ENCODE assay signal across 30 cellular contexts in the genomic region with DNA sequence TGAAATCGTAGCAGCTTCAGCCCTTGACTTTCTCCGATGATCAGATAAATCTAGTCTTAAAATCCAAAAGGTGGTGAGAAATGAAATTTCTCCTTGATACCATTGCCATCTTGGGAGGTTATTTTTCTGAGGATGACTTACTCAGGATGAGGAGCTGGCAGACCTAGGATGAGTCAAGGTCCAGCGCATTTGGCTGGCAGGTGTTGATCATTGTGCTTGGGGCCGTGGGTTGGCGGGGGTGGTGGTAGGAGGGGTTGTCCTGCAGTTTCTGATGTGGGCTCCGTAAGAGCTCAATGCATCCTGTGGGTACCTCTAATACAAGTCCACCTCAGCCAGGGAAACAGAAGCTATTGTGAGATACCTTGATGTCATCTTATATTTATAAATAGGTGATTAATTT.
"Had no signal": no experiment of that assay in that cellular context is flagged by ENCODE, and none has a peak within 500 bp of the region (broad histone marks: within the 10 kb centered on the region; RNA-seq: fewer than 3 reads in every experiment).

No MANE protein-coding gene starts in this region.

- H3K4me3 Mint-ChIP-seq: activated CD4-positive, alpha-beta T cell treated with anti-CD3 and anti-CD28 coated beads for 36 hours; activated naive CD8-positive, alpha-beta T cell; activated T-cell treated with anti-CD3 and anti-CD28 coated beads, Interleukin-2, amount 50 U/mL, for 4 hours; immature natural killer cell; memory B cell; natural killer cell treated with Interleukin-12 subunit alpha and Interleukin-12 subunit beta and Interleukin-15 and Interleukin-18, amount 100 ng/mL, for 72 hours; stimulated activated naive B cell treated with anti-CD40 and anti-IgM and Interleukin-4, amounts not matched to agents 10 μg/mL and 1 μg/mL and 100 μg/mL, for 72 hours; type B pancreatic cell; WTC11 had no signal

- H3K27me3 ChIP-seq: adrenal gland, ascending aorta, brain microvascular endothelial cell, hepatocyte, sigmoid colon, testis, vagina had no signal

- H3K36me3 Mint-ChIP-seq: immature natural killer cell; natural killer cell treated with Interleukin-12 subunit alpha and Interleukin-12 subunit beta and Interleukin-15 and Interleukin-18, amount 100 ng/mL, for 72 hours; stimulated activated naive B cell treated with anti-CD40 and anti-IgM and Interleukin-4, amounts not matched to agents 10 μg/mL and 1 μg/mL and 100 μg/mL, for 72 hours; type B pancreatic cell had no signal

- H3K27ac ChIP-seq: adrenal gland, ascending aorta, brain microvascular endothelial cell, hepatocyte, sigmoid colon, testis, vagina had no signal

- H3K9me3 ChIP-seq: adrenal gland, ascending aorta, sigmoid colon, testis, vagina had no signal

- H3K4me1 Mint-ChIP-seq: activated CD4-positive, alpha-beta T cell treated with anti-CD3 and anti-CD28 coated beads for 36 hours; immature natural killer cell; memory B cell; stimulated activated naive B cell treated with anti-CD40 and anti-IgM and Interleukin-4, amounts not matched to agents 10 μg/mL and 1 μg/mL and 100 μg/mL, for 72 hours had no signal

- H3K4me2 ChIP-seq: hepatocyte had no signal

- H3K27ac Mint-ChIP-seq: activated CD4-positive, alpha-beta T cell treated with anti-CD3 and anti-CD28 coated beads for 36 hours; activated naive CD8-positive, alpha-beta T cell; activated T-helper 2 cell treated with anti-CD3 and anti-CD28 coated beads, Interferon-gamma antibody, Interleukin-2, Interleukin-4, amounts not matched to agents 10 μg/mL and 5 μg/mL and 100 μg/mL, durations not matched to agents 14 hours and 24 hours and 36 hours; immature natural killer cell; memory B cell; natural killer cell treated with Interleukin-12 subunit alpha and Interleukin-12 subunit beta and Interleukin-15 and Interleukin-18, amount 100 ng/mL, for 72 hours; progenitor cell of endocrine pancreas; stimulated activated naive B cell treated with anti-CD40 and anti-IgM and Interleukin-4, amounts not matched to agents 10 μg/mL and 1 μg/mL and 100 μg/mL, for 72 hours; type B pancreatic cell; WTC11 had no signal

- H3K79me2 ChIP-seq: hepatocyte had no signal

- H3K4me1 ChIP-seq: adrenal gland, ascending aorta, sigmoid colon, testis, vagina had no signal

- H3K27me3 Mint-ChIP-seq: activated CD4-positive, alpha-beta T cell treated with anti-CD3 and anti-CD28 coated beads for 36 hours; activated naive CD8-positive, alpha-beta T cell; memory B cell; progenitor cell of endocrine pancreas; stimulated activated naive B cell treated with anti-CD40 and anti-IgM and Interleukin-4, amounts not matched to agents 10 μg/mL and 1 μg/mL and 100 μg/mL, for 72 hours; type B pancreatic cell had no signal

- H3K9me3 Mint-ChIP-seq: activated T-cell treated with anti-CD3 and anti-CD28 coated beads, Interleukin-2, amount 50 U/mL, for 4 hours; activated T-helper 2 cell treated with anti-CD3 and anti-CD28 coated beads, Interferon-gamma antibody, Interleukin-2, Interleukin-4, amounts not matched to agents 10 μg/mL and 5 μg/mL and 100 μg/mL, durations not matched to agents 14 hours and 24 hours and 36 hours; immature natural killer cell; memory B cell; natural killer cell treated with Interleukin-12 subunit alpha and Interleukin-12 subunit beta and Interleukin-15 and Interleukin-18, amount 100 ng/mL, for 72 hours; stimulated activated naive B cell treated with anti-CD40 and anti-IgM and Interleukin-4, amounts not matched to agents 10 μg/mL and 1 μg/mL and 100 μg/mL, for 72 hours; type B pancreatic cell; WTC11 had no signal

- H2AFZ ChIP-seq: hepatocyte had no signal

- H3K36me3 ChIP-seq: adrenal gland, brain microvascular endothelial cell, sigmoid colon, vagina had no signal

- ATAC-seq: activated CD4-positive, alpha-beta T cell treated with anti-CD3 and anti-CD28 coated beads for 36 hours; activated T-cell treated with anti-CD3 and anti-CD28 coated beads, Interleukin-2, amount 50 U/mL, for 4 hours; left ventricle myocardium superior; natural killer cell treated with Interleukin-12 subunit alpha and Interleukin-12 subunit beta and Interleukin-15 and Interleukin-18, amount 100 ng/mL, for 72 hours; stimulated activated naive B cell treated with anti-CD40 and anti-IgM and Interleukin-4, amounts not matched to agents 10 μg/mL and 1 μg/mL and 100 μg/mL, for 72 hours; WTC11 had no signal

- H3K4me3 ChIP-seq: adrenal gland, ascending aorta, hepatocyte, sigmoid colon, testis, vagina had no signal

- DNase-seq: activated CD4-positive, alpha-beta T cell treated with anti-CD3 and anti-CD28 coated beads for 36 hours; activated CD4-positive, alpha-beta T cell treated with anti-CD3 and anti-CD28 coated beads, Interleukin-2, amount 50 U/mL, for 4 hours; activated CD8-positive, alpha-beta memory T cell treated with anti-CD3 and anti-CD28 coated beads, Interleukin-2, amount 50 U/mL, for 48 hours; activated naive CD4-positive, alpha-beta T cell; activated T-cell treated with anti-CD3 and anti-CD28 coated beads, Interleukin-2, amount 50 U/mL, for 4 hours; adrenal gland; brain microvascular endothelial cell; caudate nucleus; dermis blood vessel endothelial cell; effector CD8-positive, alpha-beta T cell; glutamatergic neuron; immature natural killer cell; kidney glomerular epithelial cell; left ventricle myocardium superior; retina; sigmoid colon; stimulated activated CD4-positive, alpha-beta T cell treated with anti-CD3 and anti-CD28 coated beads, Interleukin-2, amount 100 ng/mL, for 48 hours; stimulated activated CD8-positive, alpha-beta memory T cell treated with anti-CD3 and anti-CD28 coated beads, Interleukin-4, amount 100 ng/mL, for 48 hours; stimulated activated naive B cell treated with anti-CD40 and anti-IgM and Interleukin-4, amounts not matched to agents 10 μg/mL and 1 μg/mL and 100 μg/mL, for 72 hours; testis had no signal
